8 cellular contexts compared by ENCODE assay signal in genomic region chr14:64501326-64502171, GRCh38. TPM values are rescaled to one million over a fixed set of nuclear protein-coding genes. Genes with fewer than 3 reads are reported as not detected.
DNase-seq lines count a peak whose midpoint lies in the region; ATAC-seq and TF ChIP-seq lines count a peak whose summit lies in the region.

No MANE protein-coding gene starts in this region.

- H3K79me2 ChIP-seq in GM23338 (replicated peaks; ENCODE audit: insufficient read depth): peaks cover 71% of the 10 kb centered on the region

- H3K27me3 Mint-ChIP-seq in GM23338 (ENCODE audit: insufficient read depth, low read depth, poor library complexity) (peaks cover 11% of the 10 kb centered on the region), T-cell (no peaks in the 10 kb centered on the region), natural killer cell (ENCODE audit: low read depth in 2 of 2) (no peaks in the 10 kb centered on the region)

- no peak overlapping the region for H2AFZ ChIP-seq in GM23338

- ATAC-seq in GM23338 (no peak), T-cell (replicated peaks in 1 of 4) (no peak), natural killer cell (no peak)

- peaks cover 8% of the 10 kb centered on the region; the same call in 1 of the 2 replicates for H3F3A ChIP-seq in GM23338 (replicated peaks; ENCODE audit: low read depth)

- 0 out of 2 replicates have a peak, but pooled peaks cover under 1% of the 10 kb centered on the region for H4K20me1 ChIP-seq in GM23338 (replicated peaks; ENCODE audit: insufficient read depth)

- H3K4me1 Mint-ChIP-seq in GM23338 (peaks cover 24% of the 10 kb centered on the region), T-cell (peaks cover 53 to 72% (median 66%) of the 10 kb centered on the region in 3 donors), natural killer cell (peaks cover 50 to 52% of the 10 kb centered on the region in 2 donors)

- TF ChIP-seq CTCF in GM23338 (conservative IDR thresholded peaks at IDR 0.05; ENCODE audit: low read depth in 2 of 2) (no peak), epithelial cell of esophagus (IDR thresholded peaks at IDR 0.05; ENCODE audit: insufficient read depth, low read depth, low read length, missing control alignments) (no peak), natural killer cell (IDR thresholded peaks at IDR 0.05) (no peak)

- no peak overlapping the region for H3K27ac ChIP-seq in GM23338 (ENCODE audit: low read depth)

- no peaks in the 10 kb centered on the region for H3K36me3 ChIP-seq in GM23338 (ENCODE audit: insufficient read depth)

- H3K4me3 Mint-ChIP-seq in GM23338: peak overlapping the region; percentile 94; the same call in 2 of the 3 replicates
- H3K4me3 Mint-ChIP-seq in T-cell: peak overlapping the region; percentile 91 to 95 (median 92)
- peak overlapping the region; percentile 98 for H3K4me3 Mint-ChIP-seq in natural killer cell

- H3K27ac Mint-ChIP-seq in GM23338 (no peak overlapping the region), T-cell (peak overlapping the region; percentile 97 to 99), natural killer cell (peak overlapping the region; percentile 99)

- H3K4me3 ChIP-seq in GM23338 (no peak overlapping the region), epithelial cell of esophagus (ENCODE audit: low read length) (no peak overlapping the region)

- H3K36me3 Mint-ChIP-seq in GM23338 (ENCODE audit: low read depth): peaks cover 18% of the 10 kb centered on the region
- H3K36me3 Mint-ChIP-seq in T-cell: peaks cover 19% of the 10 kb centered on the region
- no peaks in the 10 kb centered on the region for H3K36me3 Mint-ChIP-seq in natural killer cell

- CTCF ChIA-PET in T-cell (lab: Charles Lee): interaction anchor here (0.6 to 3.6 kb wide), 11 partner anchors 8 to 136 kb away, joined by 3 to 28 read pairs (median 3); no protein-coding TSS in a partner anchor

- H3K27me3 ChIP-seq in GM23338 (ENCODE audit: insufficient read depth): no peaks in the 10 kb centered on the region

- peak; percentile 59 for DNase-seq in AG08395 (ENCODE audit: low spot score)
- no peak for DNase-seq in GM23338 (ENCODE audit: low spot score)
- peak in 6 of 34 experiments; percentile 6 to 32 (median 18) for DNase-seq in T-cell
- DNase-seq in epithelial cell of esophagus (ENCODE audit: low read depth): peak; percentile 36
- DNase-seq in natural killer cell: no peak
- DNase-seq in stimulated activated CD4-positive, alpha-beta T cell treated with anti-CD3 and anti-CD28 coated beads, Interleukin-1b, Interleukin-23, amount 100 ng/mL, for 48 hours: no peak
- no peak for DNase-seq in NCI-H774 (lab: John Stamatoyannopoulos, UW)
- DNase-seq in NCI-H446 treated with DMSO at 0.1 percent for 48 hours (lab: John Stamatoyannopoulos, UW): no peak

- POLR2A ChIA-PET in T-cell (lab: Charles Lee): interaction anchor here (0.5 to 1.3 kb wide), 7 partner anchors 8 to 21 kb away, joined by 3 to 15 read pairs (median 4); no protein-coding TSS in a partner anchor

- no peaks in the 10 kb centered on the region for H3K9me3 Mint-ChIP-seq in GM23338
- no peaks in the 10 kb centered on the region for H3K9me3 Mint-ChIP-seq in T-cell
- no peaks in the 10 kb centered on the region for H3K9me3 Mint-ChIP-seq in natural killer cell

- H3K4me1 ChIP-seq in GM23338 (ENCODE audit: insufficient read depth): peaks cover 22% of the 10 kb centered on the region

- intact Hi-C loops in natural killer cell (cut with micrococcal nuclease): loop anchor here (5.0 to 10.0 kb wide), 3 partner anchors 34 to 203 kb away; partner anchors contain the start of genes AKAP5, MTHFD1 and PLEKHG3

- peak overlapping the region; percentile 86 for H3K4me2 ChIP-seq in GM23338

- H3K9me2 ChIP-seq in GM23338 (ENCODE audit: insufficient read depth): no peaks in the 10 kb centered on the region

TF ChIP-seq in GM23338, 12 proteins besides CTCF, POLR2A, EP300 and RAD21 (continues in another document):
- TF ChIP-seq NANOG (IDR thresholded peaks at IDR 0.05; ENCODE audit: borderline replicate concordance) (no peak), EZH2phosphoT487 (IDR thresholded peaks at IDR 0.05; ENCODE audit: unreplicated experiment) (no peak), EZH2 (IDR thresholded peaks at IDR 0.05; ENCODE audit: low read depth, unreplicated experiment) (no peak), POLR2AphosphoS5 (IDR thresholded peaks at IDR 0.05; ENCODE audit: low read depth) (no peak), CREB1 (CRISPR knock-in tag; IDR thresholded peaks at IDR 0.05; ENCODE audit: low read depth) (no peak), ZNF462 (CRISPR knock-in tag; IDR thresholded peaks at IDR 0.05) (no peak)

RNA-seq across cellular contexts. Expression of gene ZBTB25, which starts 2.1 kb away (rescaled TPM):
- total RNA-seq in GM23338 (2014; rRNA removed; shearing (Covaris generic)): 8.0 and 8.9 TPM in 2 replicates
- 4.1 and 5.8 TPM in 2 replicates for polyA plus RNA-seq in GM23338 (2016; fragmentation: Nextera tagmentation; extraction: Ambion mirVana)
- total RNA-seq in T-cell (10 to 100 TPM; 48.0 to 71.9 (median 51.2) TPM), natural killer cell (10 to 100 TPM; 29.7 to 36.7 (median 31.1) TPM)

RNA-seq across cellular contexts. Expression of gene ZBTB1, which starts 3.0 kb away (rescaled TPM):
- total RNA-seq in GM23338 (2014; rRNA removed; shearing (Covaris generic)): 32.5 and 33.0 TPM in 2 replicates
- polyA plus RNA-seq in GM23338 (2016; fragmentation: Nextera tagmentation; extraction: Ambion mirVana): 10.3 and 11.2 TPM in 2 replicates
- total RNA-seq in T-cell: 100 to 1,000 TPM in 2 of 5 donors, 10 to 100 TPM in 3; 69.2 to 130 (median 72.4) TPM
- total RNA-seq in natural killer cell: 100 to 1,000 TPM; 146 to 166 (median 151) TPM

RNA-seq across cellular contexts. Expression of gene AKAP5, which starts 36.2 kb away (rescaled TPM):
- 3.2 and 3.4 TPM in 2 replicates for total RNA-seq in GM23338 (2014; rRNA removed; shearing (Covaris generic))
- 1.0 and 1.2 TPM in 2 replicates for polyA plus RNA-seq in GM23338 (2016; fragmentation: Nextera tagmentation; extraction: Ambion mirVana)
- total RNA-seq in T-cell: 1 to 10 TPM in 1 of 5 donors, under 1 TPM in 4; 0.26 to 2.0 (median 0.55) TPM
- 10 to 100 TPM; 11.1 to 16.3 (median 12.0) TPM for total RNA-seq in natural killer cell

RNA-seq across cellular contexts. Expression of gene HSPA2, which starts 39.0 kb away (rescaled TPM):
- total RNA-seq in GM23338 (2014; rRNA removed; shearing (Covaris generic)): 114 and 130 TPM in 2 replicates
- polyA plus RNA-seq in GM23338 (2016; fragmentation: Nextera tagmentation; extraction: Ambion mirVana): 86.1 and 88.5 TPM in 2 replicates
- total RNA-seq in T-cell (1 to 10 TPM; 1.2 to 2.7 (median 2.1) TPM), natural killer cell (1 to 10 TPM; 1.1 to 1.5 (median 1.1) TPM)

RNA-seq across cellular contexts. Expression of gene PPP1R36, which starts 48.2 kb away (rescaled TPM):
- total RNA-seq in GM23338 (2014; rRNA removed; shearing (Covaris generic)): 0.42 TPM in 1 of 2 replicates, not detected in the other
- 0.45 and 1.4 TPM in 2 replicates for polyA plus RNA-seq in GM23338 (2016; fragmentation: Nextera tagmentation; extraction: Ambion mirVana)
- total RNA-seq in T-cell (not detected), natural killer cell (1 to 10 TPM in 2 of 3 donors, under 1 TPM in 1; 0.60 to 1.2 (median 1.0) TPM)

Comparison
In these comparisons a context has a peak if more than half of its experiments do, and no peak if none do; other contexts are left out.
1. DNase-seq: peak in AG08395 (single experiment) and epithelial cell of esophagus (single experiment); none in GM23338 (single experiment), natural killer cell (single experiment), stimulated activated CD4-positive, alpha-beta T cell treated with anti-CD3 and anti-CD28 coated beads, Interleukin-1b, Interleukin-23, amount 100 ng/mL, for 48 hours (single experiment), NCI-H774 (single experiment) and NCI-H446 treated with DMSO at 0.1 percent for 48 hours (single experiment).
2. Peak in every context shown above with its lines, with median percentiles within 50 percentile points of each other: H3K4me3 Mint-ChIP-seq.